Comparison of ENCODE assay signal across 21 cellular contexts in genomic region chr7:37364871-37365270, GRCh38.
DNase-seq lines count a peak whose midpoint lies in the region; ATAC-seq lines count a peak whose summit lies in the region.
"Had no signal": no experiment of that assay in that cellular context is flagged by ENCODE, and none has a peak within 500 bp of the region (broad histone marks: within the 10 kb centered on the region; RNA-seq: fewer than 3 reads in every experiment).

No MANE protein-coding gene starts in this region.

- H3K36me3 Mint-ChIP-seq in activated CD4-positive, alpha-beta T cell treated with anti-CD3 and anti-CD28 coated beads, Interleukin-2, amount 10 ng/mL, durations not matched to agents 7 days and 5 days (ENCODE audit: low read depth), result peaks cover 31% of the 10 kb centered on the region
- peaks cover 14% of the 10 kb centered on the region for H3K36me3 Mint-ChIP-seq in activated naive CD4-positive, alpha-beta T cell treated with anti-CD3 and anti-CD28 coated beads, Interleukin-2, amount 50 U/mL, for 24 hours
- peaks cover 22% of the 10 kb centered on the region for H3K36me3 Mint-ChIP-seq in activated T-helper 1 cell treated with anti-CD3 and anti-CD28 coated beads, Interleukin-12 subunit alpha, Interleukin-12 subunit beta, Interleukin-2, Interleukin-4 antibody, amounts not matched to agents 30 ng/mL and 10 ng/mL and 1 ng/mL, durations not matched to agents 14 hours and 24 hours and 36 hours (ENCODE audit: low read depth)
- H3K36me3 Mint-ChIP-seq in naive thymus-derived CD4-positive, alpha-beta T cell, result peaks cover 0 to 16% (median 0%) of the 10 kb centered on the region in 5 donors

- peak overlapping the region; percentile 37 for H3K27ac Mint-ChIP-seq in activated CD4-positive, alpha-beta T cell treated with anti-CD3 and anti-CD28 coated beads, Interleukin-2, amount 10 ng/mL, durations not matched to agents 7 days and 5 days
- H3K27ac Mint-ChIP-seq in activated naive CD4-positive, alpha-beta T cell treated with anti-CD3 and anti-CD28 coated beads, Interleukin-2, amount 50 U/mL, for 24 hours, result peak overlapping the region; percentile 100
- H3K27ac Mint-ChIP-seq in activated T-helper 1 cell treated with anti-CD3 and anti-CD28 coated beads, Interleukin-12 subunit alpha, Interleukin-12 subunit beta, Interleukin-2, Interleukin-4 antibody, amounts not matched to agents 30 ng/mL and 10 ng/mL and 1 ng/mL, durations not matched to agents 14 hours and 24 hours and 36 hours, result peak overlapping the region; percentile 1
- peak overlapping the region in 7 of 9 donors; percentile 7 to 96 (median 88) for H3K27ac Mint-ChIP-seq in naive thymus-derived CD4-positive, alpha-beta T cell

- H3K27me3 ChIP-seq in naive thymus-derived CD4-positive, alpha-beta T cell (ENCODE audit: control insufficient read depth in 2 of 2, insufficient read depth in 2 of 2, low read length in 2 of 2), result no peaks in the 10 kb centered on the region

- H3K4me3 ChIP-seq in naive thymus-derived CD4-positive, alpha-beta T cell (ENCODE audit: low read length), result no peak overlapping the region

- peaks cover 63% of the 10 kb centered on the region for H3K4me1 Mint-ChIP-seq in activated CD4-positive, alpha-beta T cell treated with anti-CD3 and anti-CD28 coated beads, Interleukin-2, amount 10 ng/mL, durations not matched to agents 7 days and 5 days
- peaks cover 89% of the 10 kb centered on the region for H3K4me1 Mint-ChIP-seq in activated naive CD4-positive, alpha-beta T cell treated with anti-CD3 and anti-CD28 coated beads, Interleukin-2, amount 50 U/mL, for 24 hours
- H3K4me1 Mint-ChIP-seq in activated T-helper 1 cell treated with anti-CD3 and anti-CD28 coated beads, Interleukin-12 subunit alpha, Interleukin-12 subunit beta, Interleukin-2, Interleukin-4 antibody, amounts not matched to agents 30 ng/mL and 10 ng/mL and 1 ng/mL, durations not matched to agents 14 hours and 24 hours and 36 hours (ENCODE audit: low read depth), result peaks cover 62% of the 10 kb centered on the region
- H3K4me1 Mint-ChIP-seq in naive thymus-derived CD4-positive, alpha-beta T cell, result peaks cover 47 to 96% (median 82%) of the 10 kb centered on the region in 7 donors

- peaks cover 3% of the 10 kb centered on the region for H3K9me3 Mint-ChIP-seq in activated CD4-positive, alpha-beta T cell treated with anti-CD3 and anti-CD28 coated beads, Interleukin-2, amount 10 ng/mL, durations not matched to agents 7 days and 5 days
- peaks cover 14% of the 10 kb centered on the region for H3K9me3 Mint-ChIP-seq in activated naive CD4-positive, alpha-beta T cell treated with anti-CD3 and anti-CD28 coated beads, Interleukin-2, amount 50 U/mL, for 24 hours
- peaks cover 13% of the 10 kb centered on the region for H3K9me3 Mint-ChIP-seq in activated T-helper 1 cell treated with anti-CD3 and anti-CD28 coated beads, Interleukin-12 subunit alpha, Interleukin-12 subunit beta, Interleukin-2, Interleukin-4 antibody, amounts not matched to agents 30 ng/mL and 10 ng/mL and 1 ng/mL, durations not matched to agents 14 hours and 24 hours and 36 hours
- H3K9me3 Mint-ChIP-seq in naive thymus-derived CD4-positive, alpha-beta T cell, result peaks cover 0 to 8% (median 0%) of the 10 kb centered on the region in 11 donors

- no peaks in the 10 kb centered on the region for H3K9me3 ChIP-seq in naive thymus-derived CD4-positive, alpha-beta T cell (ENCODE audit: control insufficient read depth in 2 of 3, low read length in 3 of 3)

- ATAC-seq in naive thymus-derived CD4-positive, alpha-beta T cell, result no peak
- ATAC-seq in HG03280 (IDR thresholded peaks at IDR 0.05; ENCODE audit: unreplicated experiment), result no peak

- H3K36me3 ChIP-seq in naive thymus-derived CD4-positive, alpha-beta T cell (ENCODE audit: control insufficient read depth in 2 of 3, insufficient read depth in 3 of 3, low read length in 3 of 3), result no peaks in the 10 kb centered on the region

- DNase-seq in activated CD4-positive, alpha-beta T cell treated with anti-CD3 and anti-CD28 coated beads, Interleukin-2, amount 10 ng/mL, durations not matched to agents 7 days and 5 days, result no peak
- no peak for DNase-seq in activated CD4-positive, alpha-beta T cell treated with anti-CD3 and anti-CD28 coated beads for 1 hour
- DNase-seq in activated naive CD4-positive, alpha-beta T cell treated with anti-CD3 and anti-CD28 coated beads, Interleukin-2, amount 50 U/mL, for 16 hours, result no peak
- DNase-seq in activated T-helper 1 cell treated with anti-CD3 and anti-CD28 coated beads, Interleukin-12 subunit alpha, Interleukin-12 subunit beta, Interleukin-2, Interleukin-4 antibody, amounts not matched to agents 30 ng/mL and 10 ng/mL and 1 ng/mL, durations not matched to agents 14 hours and 24 hours and 36 hours (ENCODE audit: low spot score), result no peak
- no peak for DNase-seq in naive thymus-derived CD4-positive, alpha-beta T cell
- DNase-seq in foreskin melanocyte, result no peak
- DNase-seq: EL; GF-D8; IMR-90; NCI-H1105; NCI-H146; NCI-H2029; NCI-H2227 treated with DMSO at 0.1 percent for 48 hours; NCI-H510A treated with DMSO at 0.1 percent for 48 hours; NCI-H774; NK-92 treated with Interleukin-12 subunit alpha and Interleukin-12 subunit beta, amount 100 ng/mL, for 24 hours had no signal

- CTCF ChIA-PET in activated CD4-positive, alpha-beta T cell treated with anti-CD3 and anti-CD28 coated beads, Interleukin-2, amount 10 ng/mL, durations not matched to agents 7 days and 5 days (lab: Charles Lee), result interaction anchor here (1.3 to 1.6 kb wide), 2 partner anchors 12 to 84 kb away, joined by 3 to 4 read pairs; partner anchors contain the start of gene ELMO1
- CTCF ChIA-PET in naive thymus-derived CD4-positive, alpha-beta T cell (lab: Charles Lee), result no interaction called here

- H3K4me1 ChIP-seq in naive thymus-derived CD4-positive, alpha-beta T cell (ENCODE audit: control insufficient read depth in 2 of 2, insufficient read depth in 2 of 2, low read length in 2 of 2), result peaks cover 15 to 47% of the 10 kb centered on the region in 2 donors

- no peak overlapping the region for H3K4me3 Mint-ChIP-seq in activated CD4-positive, alpha-beta T cell treated with anti-CD3 and anti-CD28 coated beads, Interleukin-2, amount 10 ng/mL, durations not matched to agents 7 days and 5 days
- peak overlapping the region; percentile 33 for H3K4me3 Mint-ChIP-seq in activated naive CD4-positive, alpha-beta T cell treated with anti-CD3 and anti-CD28 coated beads, Interleukin-2, amount 50 U/mL, for 24 hours
- H3K4me3 Mint-ChIP-seq in activated T-helper 1 cell treated with anti-CD3 and anti-CD28 coated beads, Interleukin-12 subunit alpha, Interleukin-12 subunit beta, Interleukin-2, Interleukin-4 antibody, amounts not matched to agents 30 ng/mL and 10 ng/mL and 1 ng/mL, durations not matched to agents 14 hours and 24 hours and 36 hours, result peak overlapping the region; percentile 16
- H3K4me3 Mint-ChIP-seq in naive thymus-derived CD4-positive, alpha-beta T cell, result peak overlapping the region in 7 of 10 donors; percentile 8 to 73 (median 50)

- H3K27me3 Mint-ChIP-seq in activated CD4-positive, alpha-beta T cell treated with anti-CD3 and anti-CD28 coated beads, Interleukin-2, amount 10 ng/mL, durations not matched to agents 7 days and 5 days, result no peaks in the 10 kb centered on the region
- no peaks in the 10 kb centered on the region for H3K27me3 Mint-ChIP-seq in activated naive CD4-positive, alpha-beta T cell treated with anti-CD3 and anti-CD28 coated beads, Interleukin-2, amount 50 U/mL, for 24 hours
- H3K27me3 Mint-ChIP-seq in activated T-helper 1 cell treated with anti-CD3 and anti-CD28 coated beads, Interleukin-12 subunit alpha, Interleukin-12 subunit beta, Interleukin-2, Interleukin-4 antibody, amounts not matched to agents 30 ng/mL and 10 ng/mL and 1 ng/mL, durations not matched to agents 14 hours and 24 hours and 36 hours (ENCODE audit: insufficient read depth), result peaks cover under 1% of the 10 kb centered on the region
- no peaks in the 10 kb centered on the region for H3K27me3 Mint-ChIP-seq in naive thymus-derived CD4-positive, alpha-beta T cell

- POLR2A ChIA-PET in activated CD4-positive, alpha-beta T cell treated with anti-CD3 and anti-CD28 coated beads, Interleukin-2, amount 10 ng/mL, durations not matched to agents 7 days and 5 days (lab: Charles Lee), result interaction anchor here (0.8 to 1.1 kb wide), 2 partner anchors 83 to 84 kb away, joined by 3 to 5 read pairs; no protein-coding TSS in a partner anchor
- POLR2A ChIA-PET in naive thymus-derived CD4-positive, alpha-beta T cell (lab: Charles Lee), result interaction anchor here (0.8 to 1.0 kb wide), 4 partner anchors 7 to 85 kb away, joined by 3 to 4 read pairs (median 4); no protein-coding TSS in a partner anchor

- intact Hi-C loops in activated T-helper 1 cell treated with anti-CD3 and anti-CD28 coated beads, Interleukin-12 subunit alpha, Interleukin-12 subunit beta, Interleukin-2, Interleukin-4 antibody, amounts not matched to agents 30 ng/mL and 10 ng/mL and 1 ng/mL, durations not matched to agents 14 hours and 24 hours and 36 hours (cut with micrococcal nuclease), result loop anchor here (2.0 kb wide), 1 partner anchor 44 kb away; no protein-coding TSS in a partner anchor
- intact Hi-C loops in naive thymus-derived CD4-positive, alpha-beta T cell (cut with micrococcal nuclease), result loop anchor here in 1 of 2 donors (2.0 kb wide), 1 partner anchor 76 kb away; no protein-coding TSS in a partner anchor

- H3K27ac ChIP-seq in naive thymus-derived CD4-positive, alpha-beta T cell (ENCODE audit: low read depth, low read length), result no peak overlapping the region
- H3K27ac ChIP-seq: C4-2B, KMS-11, RWPE1 had no signal

Comparison
In these comparisons a context has a peak if more than half of its experiments do, and no peak if none do; other contexts are left out.
1. H3K27ac Mint-ChIP-seq: peak in every context shown above with its lines; median percentile 100 in activated naive CD4-positive, alpha-beta T cell treated with anti-CD3 and anti-CD28 coated beads, Interleukin-2, amount 50 U/mL, for 24 hours; 88 in naive thymus-derived CD4-positive, alpha-beta T cell; 37 in activated CD4-positive, alpha-beta T cell treated with anti-CD3 and anti-CD28 coated beads, Interleukin-2, amount 10 ng/mL, durations not matched to agents 7 days and 5 days; 1 in activated T-helper 1 cell treated with anti-CD3 and anti-CD28 coated beads, Interleukin-12 subunit alpha, Interleukin-12 subunit beta, Interleukin-2, Interleukin-4 antibody, amounts not matched to agents 30 ng/mL and 10 ng/mL and 1 ng/mL, durations not matched to agents 14 hours and 24 hours and 36 hours.